ENCODE assay signal across 8 cellular contexts in genomic region chr6:32177182-32177787, GRCh38.
DNase-seq lines count a peak whose midpoint lies in the region; ATAC-seq and TF ChIP-seq lines count a peak whose summit lies in the region.

No MANE protein-coding gene starts in this region.

- peaks cover 12 to 19% of the 10 kb centered on the region in 2 donors for H3K36me3 ChIP-seq in muscle layer of duodenum (ENCODE audit: control insufficient read depth in 1 of 2, insufficient read depth in 2 of 2, low read length in 2 of 2)

- no peaks in the 10 kb centered on the region for H3K9me3 ChIP-seq in muscle layer of duodenum (ENCODE audit: control insufficient read depth in 1 of 2, low read length in 2 of 2)

- peak; percentile 46 for ATAC-seq in SK-N-SH treated with all-trans-retinoic acid at 6 μM for 48 hours

- no peaks in the 10 kb centered on the region for H3K27me3 ChIP-seq in muscle layer of duodenum (ENCODE audit: low read depth, low read length)

- peaks cover 35 to 51% of the 10 kb centered on the region in 2 donors for H3K4me1 ChIP-seq in muscle layer of duodenum (ENCODE audit: control insufficient read depth in 1 of 2, insufficient read depth in 2 of 2, low read length in 2 of 2)

- H3K4me3 ChIP-seq in muscle layer of duodenum (ENCODE audit: low read depth in 1 of 2, low read length in 2 of 2), result peak overlapping the region; percentile 80 to 84

- H3K27ac ChIP-seq in muscle layer of duodenum (ENCODE audit: low read length), result peak overlapping the region; percentile 99

- DNase-seq in DMS 273 (lab: John Stamatoyannopoulos, UW; ENCODE audit: unreplicated experiment) (peak; percentile 86), DMS 273 treated with DMSO at 0.1 percent for 48 hours (lab: John Stamatoyannopoulos, UW) (no peak), KG1 (lab: John Stamatoyannopoulos, UW) (peak; percentile 77), 8988T (no peak), SKM-1 treated with dmso at 0.1 percent for 144 hours (lab: John Stamatoyannopoulos, UW; ENCODE audit: unreplicated experiment) (no peak)
- peak; percentile 45 for DNase-seq in effector CD8-positive, alpha-beta T cell (lab: John Stamatoyannopoulos, UW)

TF ChIP-seq in SK-N-SH treated with all-trans-retinoic acid at 6 μM for 48 hours, 23 proteins besides CTCF, POLR2A, EP300 and RAD21:
- TF ChIP-seq ESRRG (CRISPR knock-in tag; IDR thresholded peaks at IDR 0.05), result no peak
- TF ChIP-seq GLIS3 (CRISPR knock-in tag; IDR thresholded peaks at IDR 0.05), result no peak
- TF ChIP-seq CSDC2 (CRISPR knock-in tag; IDR thresholded peaks at IDR 0.05), result no peak
- no peak for TF ChIP-seq ZFP30 (CRISPR knock-in tag; IDR thresholded peaks at IDR 0.05)
- no peak for TF ChIP-seq TSHZ2 (CRISPR knock-in tag; IDR thresholded peaks at IDR 0.05)
- no peak for TF ChIP-seq ZNF8 (CRISPR knock-in tag; IDR thresholded peaks at IDR 0.05)
- no peak for TF ChIP-seq TOX (CRISPR knock-in tag; IDR thresholded peaks at IDR 0.05; ENCODE audit: borderline replicate concordance)
- TF ChIP-seq OSR1 (CRISPR knock-in tag; IDR thresholded peaks at IDR 0.05), result no peak
- no peak for TF ChIP-seq ZC3H10 (CRISPR knock-in tag; IDR thresholded peaks at IDR 0.05)

Comparison
In these comparisons a context has a peak if more than half of its experiments do, and no peak if none do; other contexts are left out.
1. DNase-seq: peak in DMS 273 (single experiment), KG1 (single experiment) and effector CD8-positive, alpha-beta T cell (single experiment); none in DMS 273 treated with DMSO at 0.1 percent for 48 hours (single experiment), 8988T (single experiment) and SKM-1 treated with dmso at 0.1 percent for 144 hours (single experiment).